38 cellular contexts compared by ENCODE assay signal in the genomic region with DNA sequence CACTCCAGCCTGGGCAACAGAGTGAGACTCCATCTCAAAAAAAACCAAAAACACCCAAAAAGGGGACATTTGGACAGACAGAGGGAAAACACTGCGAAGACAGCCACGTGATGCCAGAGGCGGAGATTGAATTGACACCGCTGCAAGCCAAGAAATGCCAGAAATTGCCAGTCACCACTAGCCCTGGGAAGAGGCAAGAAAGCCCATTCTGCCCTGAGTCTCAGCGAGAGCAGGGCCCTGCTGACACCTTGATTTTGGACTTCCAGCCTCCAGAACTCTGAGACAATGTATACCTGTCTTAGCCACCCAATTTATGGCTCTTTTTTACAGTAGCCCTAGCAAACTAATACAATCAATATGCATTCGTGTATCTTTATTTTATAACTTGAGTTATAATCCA. TPM values are rescaled to one million over a fixed set of nuclear protein-coding genes. Genes with fewer than 3 reads are reported as not detected.
"Had no signal": no experiment of that assay in that cellular context is flagged by ENCODE, and none has a peak within 500 bp of the region (broad histone marks: within the 10 kb centered on the region; RNA-seq: fewer than 3 reads in every experiment).

No MANE protein-coding gene starts in this region.

- H3K4me3 ChIP-seq: adrenal gland, body of pancreas, breast epithelium had no signal

- H3K36me3 Mint-ChIP-seq: activated CD4-positive, alpha-beta memory T cell treated with anti-CD3 and anti-CD28 coated beads for 36 hours; activated naive CD4-positive, alpha-beta T cell treated with anti-CD3 and anti-CD28 coated beads, Interleukin-2, amount 50 U/mL, for 72 hours; activated naive CD8-positive, alpha-beta T cell treated with anti-CD3 and anti-CD28 coated beads for 36 hours had no signal

- DNase-seq: activated B cell treated with CpG ODN at 0.5 μM for 24 hours; activated CD4-positive, alpha-beta memory T cell treated with anti-CD3 and anti-CD28 coated beads for 36 hours; activated CD4-positive, alpha-beta T cell treated with anti-CD3 and anti-CD28 coated beads for 4 hours; activated CD4-positive, alpha-beta T cell treated with anti-CD3 and anti-CD28 coated beads, Interleukin-2, amount 10 ng/mL, durations not matched to agents 24 days and 14 days; activated CD4-positive, alpha-beta T cell treated with anti-CD3 and anti-CD28 coated beads, Interleukin-2, amount 50 U/mL, for 1 hour; activated CD4-positive, alpha-beta T cell treated with anti-CD3 and anti-CD28 coated beads, Interleukin-2, amount 50 U/mL, for 4 hours; activated CD4-positive, CD25-positive, alpha-beta regulatory T cell treated with anti-CD3 and anti-CD28 coated beads, Interleukin-2, amount 50 U/mL, for 72 hours; activated CD8-positive, alpha-beta memory T cell treated with anti-CD3 and anti-CD28 coated beads, Interleukin-2, amount 50 U/mL, for 4 hours; activated CD8-positive, alpha-beta T cell treated with anti-CD3 and anti-CD28 coated beads for 36 hours; activated effector memory CD4-positive, alpha-beta T cell treated with anti-CD3 and anti-CD28 coated beads, Interleukin-2, amount 50 U/mL, for 16 hours; activated gamma-delta T cell treated with Interleukin-2 at 50 U/mL for 16 hours; activated naive CD4-positive, alpha-beta T cell; activated naive CD4-positive, alpha-beta T cell treated with anti-CD3 and anti-CD28 coated beads for 36 hours; activated naive CD4-positive, alpha-beta T cell treated with anti-CD3 and anti-CD28 coated beads, Interleukin-2, amount 50 U/mL, for 16 hours; activated naive CD8-positive, alpha-beta T cell treated with anti-CD3 and anti-CD28 coated beads for 36 hours; activated T-cell treated with anti-CD3 and anti-CD28 coated beads for 4 hours; activated T-cell treated with anti-CD3 and anti-CD28 coated beads, Interleukin-2, amount 50 U/mL, for 1 hour; activated T-cell treated with anti-CD3 and anti-CD28 coated beads, Interleukin-2, amount 50 U/mL, for 4 hours; activated T-cell treated with anti-CD3 and anti-CD28 coated beads, Interleukin-2, amount 50 U/mL, for 72 hours; adrenal gland; amniotic stem cell; body of pancreas; brain microvascular endothelial cell; caudate nucleus; cerebellar nuclear complex; T-helper 1 cell; T-helper 2 cell; T-helper 9 cell had no signal

- ATAC-seq: activated CD8-positive, alpha-beta T cell treated with anti-CD3 and anti-CD28 coated beads for 36 hours; activated naive CD4-positive, alpha-beta T cell treated with anti-CD3 and anti-CD28 coated beads, Interleukin-2, amount 50 U/mL, for 72 hours; activated T-cell treated with anti-CD3 and anti-CD28 coated beads, Interleukin-2, amount 50 U/mL, for 4 hours; activated T-cell treated with anti-CD3 and anti-CD28 coated beads, Interleukin-2, amount 50 U/mL, for 72 hours; activated T-helper 17 cell treated with anti-CD3 and anti-CD28 coated beads, Interleukin-2, amount 50 U/mL, for 72 hours; body of pancreas had no signal

- H3K27me3 ChIP-seq: adrenal gland, body of pancreas, brain microvascular endothelial cell, breast epithelium had no signal

- H3K27ac ChIP-seq: adrenal gland, body of pancreas, brain microvascular endothelial cell, breast epithelium, VCaP had no signal

- H3K27me3 Mint-ChIP-seq: activated CD8-positive, alpha-beta T cell treated with anti-CD3 and anti-CD28 coated beads for 36 hours; activated naive CD8-positive, alpha-beta T cell treated with anti-CD3 and anti-CD28 coated beads for 36 hours had no signal

- FAIRE-seq: astrocyte, TTC549 had no signal

- H3K9me3 ChIP-seq: adrenal gland, body of pancreas, breast epithelium had no signal

- H3K36me3 ChIP-seq: adrenal gland, brain microvascular endothelial cell, breast epithelium had no signal

- H3K4me1 ChIP-seq: adrenal gland, body of pancreas, breast epithelium had no signal

- H3K4me3 Mint-ChIP-seq: activated B cell treated with CpG ODN at 0.5 μM for 24 hours; activated CD4-positive, alpha-beta memory T cell treated with anti-CD3 and anti-CD28 coated beads for 36 hours; activated CD4-positive, alpha-beta T cell treated with anti-CD3 and anti-CD28 coated beads, Interleukin-2, amount 10 ng/mL, durations not matched to agents 24 days and 14 days; activated CD8-positive, alpha-beta T cell treated with anti-CD3 and anti-CD28 coated beads for 36 hours; activated naive CD4-positive, alpha-beta T cell treated with anti-CD3 and anti-CD28 coated beads for 36 hours; activated naive CD8-positive, alpha-beta T cell treated with anti-CD3 and anti-CD28 coated beads for 36 hours; activated T-cell treated with anti-CD3 and anti-CD28 coated beads, Interleukin-2, amount 50 U/mL, for 4 hours; activated T-cell treated with anti-CD3 and anti-CD28 coated beads, Interleukin-2, amount 50 U/mL, for 72 hours; activated T-helper 1 cell treated with anti-CD3 and anti-CD28 coated beads, Interleukin-12 subunit alpha, Interleukin-12 subunit beta, Interleukin-2, Interleukin-4 antibody, amounts not matched to agents 30 ng/mL and 10 ng/mL and 1 ng/mL, durations not matched to agents 14 hours and 24 hours and 36 hours; activated T-helper 17 cell treated with anti-CD3 and anti-CD28 coated beads, Interleukin-2, amount 50 U/mL, for 72 hours; central memory CD8-positive, alpha-beta T cell; T-helper 1 cell treated with Interleukin-12 subunit alpha and Interleukin-12 subunit beta and Interleukin-4 antibody, amounts not matched to agents 30 μg/mL and 1 μg/mL, for 36 hours; T-helper 2 cell treated with Interferon-gamma antibody and Interleukin-4, amounts not matched to agents 5 μg/mL and 100 μg/mL, for 36 hours had no signal

- H3K27ac Mint-ChIP-seq: activated B cell treated with CpG ODN at 0.5 μM for 24 hours; activated CD4-positive, alpha-beta memory T cell treated with anti-CD3 and anti-CD28 coated beads for 36 hours; activated CD4-positive, alpha-beta T cell treated with anti-CD3 and anti-CD28 coated beads, Interleukin-2, amount 10 ng/mL, durations not matched to agents 24 days and 14 days; activated CD8-positive, alpha-beta T cell treated with anti-CD3 and anti-CD28 coated beads for 36 hours; activated naive CD4-positive, alpha-beta T cell treated with anti-CD3 and anti-CD28 coated beads for 36 hours; activated naive CD4-positive, alpha-beta T cell treated with anti-CD3 and anti-CD28 coated beads, Interleukin-2, amount 50 U/mL, for 72 hours; activated naive CD8-positive, alpha-beta T cell treated with anti-CD3 and anti-CD28 coated beads for 36 hours; activated T-cell treated with anti-CD3 and anti-CD28 coated beads, Interleukin-2, amount 50 U/mL, for 72 hours; activated T-helper 1 cell treated with anti-CD3 and anti-CD28 coated beads, Interleukin-12 subunit alpha, Interleukin-12 subunit beta, Interleukin-2, Interleukin-4 antibody, amounts not matched to agents 30 ng/mL and 10 ng/mL and 1 ng/mL, durations not matched to agents 14 hours and 24 hours and 36 hours; activated T-helper 17 cell treated with anti-CD3 and anti-CD28 coated beads, Interleukin-2, amount 50 U/mL, for 72 hours; T-helper 1 cell treated with Interleukin-12 subunit alpha and Interleukin-12 subunit beta and Interleukin-4 antibody, amounts not matched to agents 30 μg/mL and 1 μg/mL, for 36 hours; T-helper 2 cell treated with Interferon-gamma antibody and Interleukin-4, amounts not matched to agents 5 μg/mL and 100 μg/mL, for 36 hours had no signal

- H3K4me1 Mint-ChIP-seq: activated B cell treated with CpG ODN at 0.5 μM for 24 hours; activated CD4-positive, alpha-beta T cell treated with anti-CD3 and anti-CD28 coated beads, Interleukin-2, amount 10 ng/mL, durations not matched to agents 24 days and 14 days; central memory CD8-positive, alpha-beta T cell had no signal

- H3K9me3 Mint-ChIP-seq: activated B cell treated with CpG ODN at 0.5 μM for 24 hours; activated CD4-positive, alpha-beta memory T cell treated with anti-CD3 and anti-CD28 coated beads for 36 hours; activated CD4-positive, alpha-beta T cell treated with anti-CD3 and anti-CD28 coated beads, Interleukin-2, amount 10 ng/mL, durations not matched to agents 24 days and 14 days; activated CD8-positive, alpha-beta T cell treated with anti-CD3 and anti-CD28 coated beads for 36 hours; activated naive CD4-positive, alpha-beta T cell treated with anti-CD3 and anti-CD28 coated beads for 36 hours; activated naive CD4-positive, alpha-beta T cell treated with anti-CD3 and anti-CD28 coated beads, Interleukin-2, amount 50 U/mL, for 72 hours; activated naive CD8-positive, alpha-beta T cell treated with anti-CD3 and anti-CD28 coated beads for 36 hours; activated T-cell treated with anti-CD3 and anti-CD28 coated beads, Interleukin-2, amount 50 U/mL, for 4 hours; activated T-cell treated with anti-CD3 and anti-CD28 coated beads, Interleukin-2, amount 50 U/mL, for 72 hours; activated T-helper 1 cell treated with anti-CD3 and anti-CD28 coated beads, Interleukin-12 subunit alpha, Interleukin-12 subunit beta, Interleukin-2, Interleukin-4 antibody, amounts not matched to agents 30 ng/mL and 10 ng/mL and 1 ng/mL, durations not matched to agents 14 hours and 24 hours and 36 hours; activated T-helper 17 cell treated with anti-CD3 and anti-CD28 coated beads, Interleukin-2, amount 50 U/mL, for 72 hours; central memory CD8-positive, alpha-beta T cell; T-helper 1 cell treated with Interleukin-12 subunit alpha and Interleukin-12 subunit beta and Interleukin-4 antibody, amounts not matched to agents 30 μg/mL and 1 μg/mL, for 36 hours; T-helper 2 cell treated with Interferon-gamma antibody and Interleukin-4, amounts not matched to agents 5 μg/mL and 100 μg/mL, for 36 hours had no signal

RNA-seq across cellular contexts. Expression of a gene that starts 7.4 kb away (rescaled TPM):
- total RNA-seq: activated B cell treated with CpG ODN at 0.5 μM for 24 hours; activated CD4-positive, alpha-beta T cell treated with anti-CD3 and anti-CD28 coated beads, Interleukin-2, amount 10 ng/mL, durations not matched to agents 24 days and 14 days; activated T-helper 1 cell treated with anti-CD3 and anti-CD28 coated beads, Interleukin-12 subunit alpha, Interleukin-12 subunit beta, Interleukin-2, Interleukin-4 antibody, amounts not matched to agents 30 ng/mL and 10 ng/mL and 1 ng/mL, durations not matched to agents 14 hours and 24 hours and 36 hours had no signal

RNA-seq across cellular contexts. Expression of a gene that starts 13.2 kb away (rescaled TPM):
- total RNA-seq: activated B cell treated with CpG ODN at 0.5 μM for 24 hours; activated CD4-positive, alpha-beta T cell treated with anti-CD3 and anti-CD28 coated beads, Interleukin-2, amount 10 ng/mL, durations not matched to agents 24 days and 14 days; activated T-helper 1 cell treated with anti-CD3 and anti-CD28 coated beads, Interleukin-12 subunit alpha, Interleukin-12 subunit beta, Interleukin-2, Interleukin-4 antibody, amounts not matched to agents 30 ng/mL and 10 ng/mL and 1 ng/mL, durations not matched to agents 14 hours and 24 hours and 36 hours; astrocyte; body of pancreas had no signal
